16 cellular contexts compared by ENCODE assay signal in genomic region chr4:1570291-1571164, GRCh38.
"Had no signal": no experiment of that assay in that cellular context is flagged by ENCODE, and none has a peak within 500 bp of the region (broad histone marks: within the 10 kb centered on the region; RNA-seq: fewer than 3 reads in every experiment).

No MANE protein-coding gene starts in this region.

- H3K27ac ChIP-seq: dorsolateral prefrontal cortex, esophagus muscularis mucosa, neutrophil, suprapubic skin had no signal

- H3K4me3 Mint-ChIP-seq: activated naive CD8-positive, alpha-beta T cell; immature natural killer cell; T-helper 17 cell; type B pancreatic cell had no signal

- H3K27me3 Mint-ChIP-seq: activated naive CD8-positive, alpha-beta T cell had no signal

- H3K4me3 ChIP-seq: dorsolateral prefrontal cortex, esophagus muscularis mucosa, suprapubic skin had no signal

- H3K27ac Mint-ChIP-seq: activated naive CD8-positive, alpha-beta T cell; immature natural killer cell; T-helper 17 cell; type B pancreatic cell had no signal

- H3K4me1 ChIP-seq: esophagus muscularis mucosa had no signal

- H3K36me3 ChIP-seq: esophagus muscularis mucosa, neutrophil, suprapubic skin had no signal

- ATAC-seq: left colon; stimulated activated naive CD8-positive, alpha-beta T cell treated with anti-CD3 and anti-CD28 coated beads, Interleukin-15, Interleukin-2, amounts not matched to agents 100 U/mL and 50 U/mL, for 24 hours; T-helper 17 cell had no signal

- DNase-seq: activated CD4-positive, alpha-beta T cell treated with anti-CD3 and anti-CD28 coated beads, Interleukin-2, amount 50 U/mL, for 1 hour; activated CD4-positive, CD25-positive, alpha-beta regulatory T cell; activated T-cell treated with anti-CD3 and anti-CD28 coated beads, Interleukin-2, amount 50 U/mL, for 1 hour; dorsolateral prefrontal cortex; immature natural killer cell; mesendoderm; stimulated activated CD4-positive, alpha-beta T cell treated with anti-CD3 and anti-CD28 coated beads, Interleukin-4, amount 100 ng/mL, for 1 hour; stimulated activated CD8-positive, alpha-beta memory T cell treated with anti-CD3 and anti-CD28 coated beads, Interleukin-4, amount 100 ng/mL, for 48 hours; stimulated activated naive CD8-positive, alpha-beta T cell treated with anti-CD3 and anti-CD28 coated beads, Interleukin-15, Interleukin-2, amounts not matched to agents 100 U/mL and 50 U/mL, for 24 hours; T-helper 17 cell had no signal

- H3K9me3 Mint-ChIP-seq: immature natural killer cell, type B pancreatic cell had no signal

- H3K9me3 ChIP-seq: esophagus muscularis mucosa, neutrophil, suprapubic skin had no signal

- H3K36me3 Mint-ChIP-seq: activated naive CD8-positive, alpha-beta T cell; immature natural killer cell; type B pancreatic cell had no signal
